ENCODE assay signal across 8 cellular contexts in the genomic region with DNA sequence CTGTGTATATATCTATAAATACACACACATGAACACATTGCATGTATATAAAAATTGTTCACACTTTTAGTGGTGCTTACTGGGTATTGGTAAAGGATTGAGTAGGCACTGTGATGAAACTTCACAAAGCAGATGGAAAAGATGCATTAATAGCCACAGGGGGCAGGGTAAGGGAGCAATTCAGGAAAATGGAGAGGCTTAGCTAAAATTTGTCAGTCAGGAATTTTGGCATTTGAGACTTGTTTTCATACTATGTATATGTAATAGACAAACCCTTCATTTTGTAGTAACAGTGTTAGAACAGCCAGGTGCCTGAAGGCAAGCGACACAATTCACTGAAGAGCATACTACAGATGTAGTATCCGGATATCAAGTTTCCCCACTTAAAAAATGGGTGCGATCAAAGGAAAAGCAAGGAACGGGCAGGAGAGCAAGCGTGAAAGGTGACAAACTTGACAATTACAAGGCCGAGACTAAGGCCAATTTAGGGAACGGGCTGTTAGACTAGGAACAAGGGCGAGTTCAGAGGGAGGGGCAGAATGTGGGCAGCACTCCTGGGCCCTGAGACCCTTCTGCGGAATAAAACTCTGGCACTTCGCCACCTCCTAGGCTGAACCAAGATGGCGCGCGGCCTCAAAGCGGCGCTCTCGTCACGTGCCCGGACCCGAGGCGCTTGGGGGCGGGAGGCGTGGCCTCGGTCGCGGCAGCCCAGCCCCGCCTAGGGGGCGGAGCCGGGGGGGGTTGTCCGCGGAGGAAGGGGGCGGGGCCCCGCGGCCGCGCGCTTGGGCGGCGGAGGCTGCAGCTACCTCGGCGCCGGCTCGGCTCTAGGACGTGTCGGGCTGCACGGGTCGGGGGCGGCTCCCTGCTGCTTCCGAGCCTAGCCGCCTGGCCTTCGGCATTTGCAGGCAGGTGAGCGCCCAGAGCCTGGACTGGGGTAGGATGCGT. TPM values are rescaled to one million over a fixed set of nuclear protein-coding genes. Genes with fewer than 3 reads are reported as not detected.
DNase-seq lines count a peak whose midpoint lies in the region; ATAC-seq and TF ChIP-seq lines count a peak whose summit lies in the region.

Gene PPFIA4, plus strand, starts transcription at position 771 of the 945 bp plus-strand sequence. CDS start 12,518 bp downstream, outside the sequence.

- no peaks in the 10 kb centered on the region for H3K9me3 ChIP-seq in T-helper 17 cell (ENCODE audit: control insufficient read depth, low read length, poor library complexity, severe bottlenecking)
- H3K9me3 ChIP-seq in prostate gland = no peaks in the 10 kb centered on the region
- no peaks in the 10 kb centered on the region for H3K9me3 ChIP-seq in upper lobe of left lung

- intact Hi-C loops in left ventricle myocardium superior (cut with micrococcal nuclease) (no loop called here), prostate gland (cut with DNase I) (no loop called here)

- ATAC-seq in HG02610 (IDR thresholded peaks at IDR 0.05; ENCODE audit: unreplicated experiment) = peak; percentile 68
- peak; percentile 94 for ATAC-seq in T-helper 17 cell
- peak; percentile 81 for ATAC-seq in left ventricle myocardium superior
- peak; percentile 94 to 97 for ATAC-seq in upper lobe of left lung (ENCODE audit: low FRiP score in 2 of 2)

- TF ChIP-seq EP300 in upper lobe of left lung (IDR thresholded peaks at IDR 0.05) = no peak

- H3K4me1 ChIP-seq in prostate gland (replicated peaks) (peaks cover 7% of the 10 kb centered on the region), upper lobe of left lung (peaks cover 8 to 24% (median 10%) of the 10 kb centered on the region in 4 donors)

- TF ChIP-seq CTCF in prostate gland (IDR thresholded peaks at IDR 0.05) = peak in 1 of 4 experiments; percentile 8
- TF ChIP-seq CTCF in upper lobe of left lung (IDR thresholded peaks at IDR 0.05) = no peak

- H3K36me3 Mint-ChIP-seq in T-helper 17 cell (ENCODE audit: low read depth) = no peaks in the 10 kb centered on the region

- WGBS in prostate gland = 21% methylated on average over 22 of the region's 52 CpGs
- WGBS in upper lobe of left lung, 2 donors = 28 to 59% methylated on average over 9 to 19 of the region's 52 CpGs

- H3K36me3 ChIP-seq in prostate gland (no peaks in the 10 kb centered on the region), upper lobe of left lung (peaks cover 8 to 37% (median 25%) of the 10 kb centered on the region in 4 donors)

- H3K27ac ChIP-seq in prostate gland (peak within 1 kb of the TSS; percentile 64 to 69), upper lobe of left lung (peak within 1 kb of the TSS; percentile 27 to 66 (median 50))

- no peaks in the 10 kb centered on the region for H3K27me3 ChIP-seq in prostate gland (replicated peaks; ENCODE audit: insufficient read depth)
- H3K27me3 ChIP-seq in upper lobe of left lung = no peaks in the 10 kb centered on the region

- H3K27me3 Mint-ChIP-seq in T-helper 17 cell = peaks cover 5% of the 10 kb centered on the region

- TF ChIP-seq POLR2A in prostate gland (IDR thresholded peaks at IDR 0.05) (no peak), upper lobe of left lung (IDR thresholded peaks at IDR 0.05) (peak in 1 of 4 donors; percentile 28)

- H3K4me3 ChIP-seq in prostate gland (peak within 1 kb of the TSS; percentile 37 to 43), upper lobe of left lung (peak within 1 kb of the TSS; percentile 55 to 60 (median 58))

- peak within 1 kb of the TSS; percentile 87 for H3K4me3 Mint-ChIP-seq in T-helper 17 cell

- peak within 1 kb of the TSS; percentile 60 for H3K27ac Mint-ChIP-seq in T-helper 17 cell

- peak; percentile 56 for DNase-seq in GM04504 (ENCODE audit: low read depth)
- DNase-seq in NCI-H1436 (lab: John Stamatoyannopoulos, UW) = peak; percentile 96
- peak; percentile 83 to 87 (median 85) for DNase-seq in T-helper 17 cell
- peak; percentile 56 for DNase-seq in amniotic stem cell (lab: John Stamatoyannopoulos, UW)
- peak; percentile 94 for DNase-seq in left ventricle myocardium superior
- peak; percentile 78 for DNase-seq in prostate gland (ENCODE audit: low spot score)
- DNase-seq in upper lobe of left lung = peak; percentile 89 to 97

- peaks cover 9% of the 10 kb centered on the region for H3K4me1 Mint-ChIP-seq in T-helper 17 cell

RNA-seq across cellular contexts. Expression of gene PPFIA4, which starts in this region (rescaled TPM):
- total RNA-seq in T-helper 17 cell (1 to 10 TPM in 1 of 2 donors, under 1 TPM in 1; 0.81 to 1.5 TPM), left ventricle myocardium superior (21.3 TPM), prostate gland (10 to 100 TPM in 1 of 2 donors, under 1 TPM in 1; 0.50 to 16.9 TPM), upper lobe of left lung (1 to 10 TPM in 4 of 6 donors, under 1 TPM in 2; 0.63 to 9.7 (median 1.6) TPM)

Comparison
In these comparisons a context has a peak if more than half of its experiments do, and no peak if none do; other contexts are left out.
1. Peak in every context shown above with its lines: DNase-seq, ATAC-seq, H3K4me3 ChIP-seq and H3K27ac ChIP-seq.